20 cellular contexts compared by ENCODE assay signal in genomic region chr4:70739496-70740337, GRCh38. TPM values are rescaled to one million over a fixed set of nuclear protein-coding genes. Genes with fewer than 3 reads are reported as not detected.
DNase-seq lines count a peak whose midpoint lies in the region; ATAC-seq, FAIRE-seq and TF ChIP-seq lines count a peak whose summit lies in the region.
"Had no signal": no experiment of that assay in that cellular context is flagged by ENCODE, and none has a peak within 500 bp of the region (broad histone marks: within the 10 kb centered on the region; RNA-seq: fewer than 3 reads in every experiment).

No MANE protein-coding gene starts in this region.

- intact Hi-C loops in transverse colon (cut with DNase I; ENCODE audit: low total_unique reads) = no loop called here

- H3K36me3 ChIP-seq in HUES48 (ENCODE audit: control insufficient read depth, insufficient read depth, low read length) (no peaks in the 10 kb centered on the region), transverse colon (no peaks in the 10 kb centered on the region)
- H3K36me3 ChIP-seq: right atrium auricular region, vagina had no signal

- ATAC-seq in A549 (no peak), GM21529 (IDR thresholded peaks at IDR 0.05; ENCODE audit: unreplicated experiment) (no peak), GM18870 (IDR thresholded peaks at IDR 0.05; ENCODE audit: unreplicated experiment) (no peak)
- ATAC-seq: stimulated activated naive CD8-positive, alpha-beta T cell treated with anti-CD3 and anti-CD28 coated beads, Interleukin-15, Interleukin-2, amounts not matched to agents 100 U/mL and 50 U/mL, for 24 hours had no signal

- no peaks in the 10 kb centered on the region for H3K27me3 ChIP-seq in HUES48 (ENCODE audit: control insufficient read depth, insufficient read depth, low read length)
- H3K27me3 ChIP-seq in transverse colon = no peaks in the 10 kb centered on the region
- H3K27me3 ChIP-seq: right atrium auricular region, vagina had no signal

- peak overlapping the region; percentile 3; the same call in 1 of the 3 replicates for H3K4me2 ChIP-seq in A549
- H3K4me2 ChIP-seq: KMS-11 had no signal

- DNase-seq in A549 (ENCODE audit: low read depth in 1 of 2, low spot score in 1 of 2) (no peak), NOMO-1 treated with dmso at 0.1 percent for 144 hours (lab: John Stamatoyannopoulos, UW; ENCODE audit: unreplicated experiment) (peak; percentile 44), fibroblast of villous mesenchyme (ENCODE audit: low read depth) (peak; percentile 43), iPS-NIHi11 (ENCODE audit: low spot score) (no peak), transverse colon (no peak)
- DNase-seq: ACHN; activated CD8-positive, alpha-beta memory T cell treated with anti-CD3 and anti-CD28 coated beads for 24 hours; midbrain; NCI-H1417 treated with DMSO at 0.1 percent for 48 hours; NCI-H446 treated with DMSO at 0.1 percent for 48 hours; SHP77 treated with DMSO at 0.1 percent for 48 hours; stimulated activated naive CD8-positive, alpha-beta T cell treated with anti-CD3 and anti-CD28 coated beads, Interleukin-15, Interleukin-2, amounts not matched to agents 100 U/mL and 50 U/mL, for 24 hours had no signal

- H3K27ac ChIP-seq in A549 (no peak overlapping the region), HUES48 (ENCODE audit: low read depth, low read length) (peak overlapping the region; percentile 7), transverse colon (no peak overlapping the region)
- H3K27ac ChIP-seq: KMS-11, right atrium auricular region, vagina had no signal

- H3K9me3 ChIP-seq in A549 (no peaks in the 10 kb centered on the region), HUES48 (ENCODE audit: control insufficient read depth, insufficient read depth, low read length) (no peaks in the 10 kb centered on the region), transverse colon (no peaks in the 10 kb centered on the region)
- H3K9me3 ChIP-seq: right atrium auricular region, vagina had no signal

- H3K4me1 ChIP-seq in A549 = peaks cover 22% of the 10 kb centered on the region; the same call in 1 of the 3 replicates
- peaks cover 21% of the 10 kb centered on the region for H3K4me1 ChIP-seq in HUES48 (ENCODE audit: control insufficient read depth, insufficient read depth, low read length)
- H3K4me1 ChIP-seq in transverse colon = peaks cover 0 to 41% (median 6%) of the 10 kb centered on the region in 4 donors

- POLR2A ChIA-PET in A549 (lab: Yijun Ruan, JAX) = no interaction called here

- WGBS in A549 (ENCODE audit: missing lambda C conversion rate) = 74% methylated on average over 6 of the region's 6 CpGs
- WGBS in transverse colon (ENCODE audit: low coverage in 1 of 2), 2 donors = 85 to 91% methylated on average over 3 to 6 of the region's 6 CpGs

- TF ChIP-seq POLR2A in A549 (IDR thresholded peaks at IDR 0.05; ENCODE audit: low read length) = no peak
- no peak for TF ChIP-seq POLR2A in transverse colon (IDR thresholded peaks at IDR 0.05)

- no peak for FAIRE-seq in A549 (lab: Jason Lieb, UNC)
- FAIRE-seq: bronchial epithelial cell, islet of Langerhans had no signal

- no peak overlapping the region for H3K9ac ChIP-seq in HUES48 (ENCODE audit: low read depth, low read length)
- H3K9ac ChIP-seq: KMS-11 had no signal

- TF ChIP-seq RAD21 in A549 (conservative IDR thresholded peaks at IDR 0.05 in 1 of 2, IDR thresholded peaks at IDR 0.05 in 1 of 2) = no peak

- TF ChIP-seq EP300 in A549 (IDR thresholded peaks at IDR 0.05) = no peak
- no peak for TF ChIP-seq EP300 in transverse colon (IDR thresholded peaks at IDR 0.05; ENCODE audit: low read depth)

- H3K4me3 ChIP-seq in A549 (no peak overlapping the region), HUES48 (ENCODE audit: low read depth, low read length) (no peak overlapping the region), fibroblast of villous mesenchyme (ENCODE audit: low read depth, low read length) (no peak overlapping the region), transverse colon (no peak overlapping the region)
- H3K4me3 ChIP-seq: right atrium auricular region, vagina had no signal

- no peak for TF ChIP-seq CTCF in A549 (IDR thresholded peaks at IDR 0.05)
- no peak for TF ChIP-seq CTCF in fibroblast of villous mesenchyme (IDR thresholded peaks at IDR 0.05; ENCODE audit: insufficient read depth, low read depth, low read length)
- no peak for TF ChIP-seq CTCF in transverse colon (IDR thresholded peaks at IDR 0.05)

- CTCF ChIA-PET in A549 (lab: Yijun Ruan, JAX) = interaction anchor here (0.5 to 1.0 kb wide), 4 partner anchors 14 to 1918 kb away, joined by 3 read pairs; partner anchors contain the start of gene DCK

- in situ Hi-C loops in transverse colon (cut with MboI; ENCODE audit: low pct_ligation_motif_present in 1 of 4, low pct_unique_long_range_greater_than_20kb in 1 of 4, low sequenced_read_pairs in 3 of 4) = no loop called here

TF ChIP-seq in A549, 52 proteins besides CTCF, POLR2A, EP300 and RAD21:
- TF ChIP-seq RFX5 (IDR thresholded peaks at IDR 0.05) = no peak
- no peak for TF ChIP-seq FOSL2 (IDR thresholded peaks at IDR 0.05)
- TF ChIP-seq FOSL2 (CRISPR knock-in tag; IDR thresholded peaks at IDR 0.05) = no peak
- TF ChIP-seq NR3C1 (IDR thresholded peaks at IDR 0.05) = no peak
- TF ChIP-seq RCOR1 (IDR thresholded peaks at IDR 0.05; ENCODE audit: low read depth, low read length) = no peak
- no peak for TF ChIP-seq MAFK (IDR thresholded peaks at IDR 0.05; ENCODE audit: partially characterized antibody)
- no peak for TF ChIP-seq POLR2AphosphoS2 (conservative IDR thresholded peaks at IDR 0.05; ENCODE audit: low read length)
- TF ChIP-seq, protein P1, sequence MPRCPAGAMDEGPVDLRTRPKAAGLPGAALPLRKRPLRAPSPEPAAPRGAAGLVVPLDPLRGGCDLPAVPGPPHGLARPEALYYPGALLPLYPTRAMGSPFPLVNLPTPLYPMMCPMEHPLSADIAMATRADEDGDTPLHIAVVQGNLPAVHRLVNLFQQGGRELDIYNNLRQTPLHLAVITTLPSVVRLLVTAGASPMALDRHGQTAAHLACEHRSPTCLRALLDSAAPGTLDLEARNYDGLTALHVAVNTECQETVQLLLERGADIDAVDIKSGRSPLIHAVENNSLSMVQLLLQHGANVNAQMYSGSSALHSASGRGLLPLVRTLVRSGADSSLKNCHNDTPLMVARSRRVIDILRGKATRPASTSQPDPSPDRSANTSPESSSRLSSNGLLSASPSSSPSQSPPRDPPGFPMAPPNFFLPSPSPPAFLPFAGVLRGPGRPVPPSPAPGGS (IDR thresholded peaks at IDR 0.05) = no peak
- TF ChIP-seq SMC3 (IDR thresholded peaks at IDR 0.05) = no peak
- TF ChIP-seq GATA3 (IDR thresholded peaks at IDR 0.05; ENCODE audit: borderline replicate concordance) = no peak
- no peak for TF ChIP-seq ESRRA (IDR thresholded peaks at IDR 0.05; ENCODE audit: borderline replicate concordance, low read length)
- TF ChIP-seq, protein P2, sequence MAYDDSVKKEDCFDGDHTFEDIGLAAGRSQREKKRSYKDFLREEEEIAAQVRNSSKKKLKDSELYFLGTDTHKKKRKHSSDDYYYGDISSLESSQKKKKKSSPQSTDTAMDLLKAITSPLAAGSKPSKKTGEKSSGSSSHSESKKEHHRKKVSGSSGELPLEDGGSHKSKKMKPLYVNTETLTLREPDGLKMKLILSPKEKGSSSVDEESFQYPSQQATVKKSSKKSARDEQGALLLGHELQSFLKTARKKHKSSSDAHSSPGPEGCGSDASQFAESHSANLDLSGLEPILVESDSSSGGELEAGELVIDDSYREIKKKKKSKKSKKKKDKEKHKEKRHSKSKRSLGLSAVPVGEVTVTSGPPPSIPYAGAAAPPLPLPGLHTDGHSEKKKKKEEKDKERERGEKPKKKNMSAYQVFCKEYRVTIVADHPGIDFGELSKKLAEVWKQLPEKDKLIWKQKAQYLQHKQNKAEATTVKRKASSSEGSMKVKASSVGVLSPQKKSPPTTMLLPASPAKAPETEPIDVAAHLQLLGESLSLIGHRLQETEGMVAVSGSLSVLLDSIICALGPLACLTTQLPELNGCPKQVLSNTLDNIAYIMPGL (CRISPR knock-in tag; IDR thresholded peaks at IDR 0.05; ENCODE audit: borderline replicate concordance) = no peak
- TF ChIP-seq CBX8 (IDR thresholded peaks at IDR 0.05) = no peak
TF ChIP-seq in A549: peak in this region for 0.

RNA-seq across cellular contexts. Expression of gene RUFY3, which starts 18.0 kb away (rescaled TPM):
- 17.7 and 20.8 TPM in 2 replicates for polyA plus RNA-seq in A549 (2011; rRNA removed)
- polyA plus RNA-seq in A549 (2012; cell fraction: cytosol; rRNA removed) = 4.0 and 5.1 TPM in 2 replicates
- 5.9 and 7.1 TPM in 2 replicates for polyA plus RNA-seq in A549 (2012; cell fraction: nucleus; rRNA removed)
- 8.1 to 8.7 TPM (median 8.1 TPM) in 3 replicates for polyA plus RNA-seq in A549 (2017; fragmentation: RNase III; extraction: RNeasy Plus Mini Kit Qiagen cat#74134 plus additional on column Dnase treatment)
- polyA minus RNA-seq in A549 (2011; rRNA and poly(A)+ RNA removed) = 7.4 and 11.2 TPM in 2 replicates
- total RNA-seq in fibroblast of villous mesenchyme = 56.7 and 60.5 TPM in 2 replicates
- total RNA-seq in transverse colon = 10 to 100 TPM; 39.6 to 93.9 (median 50.8) TPM

RNA-seq across cellular contexts. Expression of gene UTP3, which starts 51.4 kb away (rescaled TPM):
- polyA plus RNA-seq in A549 (2011; rRNA removed) (19.0 and 24.8 TPM in 2 replicates), A549 (2017; fragmentation: RNase III; extraction: RNeasy Plus Mini Kit Qiagen cat#74134 plus additional on column Dnase treatment) (44.6 to 46.2 TPM (median 45.2 TPM) in 3 replicates)
- polyA plus RNA-seq in A549 (2012; cell fraction: cytosol; rRNA removed) = 15.2 and 19.6 TPM in 2 replicates
- polyA plus RNA-seq in A549 (2012; cell fraction: nucleus; rRNA removed) = 9.3 and 9.9 TPM in 2 replicates
- polyA minus RNA-seq in A549 (2011; rRNA and poly(A)+ RNA removed) = 3.6 and 4.1 TPM in 2 replicates
- total RNA-seq in fibroblast of villous mesenchyme (15.1 and 23.3 TPM in 2 replicates), transverse colon (10 to 100 TPM in 3 of 4 donors, 1 to 10 TPM in 1; 3.7 to 23.1 (median 19.4) TPM)

Comparison
In these comparisons a context has a peak if more than half of its experiments do, and no peak if none do; other contexts are left out.
1. DNase-seq: peak in NOMO-1 treated with dmso at 0.1 percent for 144 hours (single experiment) and fibroblast of villous mesenchyme (single experiment); none in A549 (0 of 2), iPS-NIHi11 (single experiment) and transverse colon (single experiment).